ENCODE assay signal across 9 cellular contexts in genomic region chr6:155188707-155189496, GRCh38.
DNase-seq lines count a peak whose midpoint lies in the region; ATAC-seq and TF ChIP-seq lines count a peak whose summit lies in the region.
"Had no signal": no experiment of that assay in that cellular context is flagged by ENCODE, and none has a peak within 500 bp of the region (broad histone marks: within the 10 kb centered on the region; RNA-seq: fewer than 3 reads in every experiment).

No MANE protein-coding gene starts in this region.

- POLR2A ChIA-PET in activated CD4-positive, alpha-beta T cell treated with anti-CD3 and anti-CD28 coated beads, Interleukin-2, amount 10 ng/mL, durations not matched to agents 7 days and 5 days (lab: Charles Lee) = no interaction called here

- H3K4me3 Mint-ChIP-seq in activated CD4-positive, alpha-beta T cell treated with anti-CD3 and anti-CD28 coated beads, Interleukin-2, amount 10 ng/mL, durations not matched to agents 7 days and 5 days = peak overlapping the region; percentile 20
- no peak overlapping the region for H3K4me3 Mint-ChIP-seq in T-helper 17 cell

- no peak for DNase-seq in activated CD4-positive, alpha-beta T cell treated with anti-CD3 and anti-CD28 coated beads, Interleukin-2, amount 10 ng/mL, durations not matched to agents 7 days and 5 days
- DNase-seq in activated CD4-positive, alpha-beta T cell treated with anti-CD3 and anti-CD28 coated beads, Interleukin-2, amount 50 U/mL, for 4 hours = no peak
- no peak for DNase-seq in T-helper 17 cell
- peak; percentile 73 to 87 for DNase-seq in foreskin keratinocyte
- DNase-seq in stomach = no peak
- no peak for DNase-seq in activated CD8-positive, alpha-beta memory T cell treated with anti-CD3 and anti-CD28 coated beads, Interleukin-2, amount 50 U/mL, for 48 hours
- DNase-seq: COR-L47 had no signal

- ATAC-seq in T-helper 17 cell = peak; percentile 44
- peak; percentile 76 for ATAC-seq in foreskin keratinocyte
- no peak for ATAC-seq in GM19397 (IDR thresholded peaks at IDR 0.05; ENCODE audit: unreplicated experiment)
- ATAC-seq in GM19351 (IDR thresholded peaks at IDR 0.05; ENCODE audit: unreplicated experiment) = no peak

- H3K27me3 ChIP-seq in foreskin keratinocyte = no peaks in the 10 kb centered on the region
- no peaks in the 10 kb centered on the region for H3K27me3 ChIP-seq in stomach

- H3K4me3 ChIP-seq in stomach = peak overlapping the region in 1 of 4 donors; percentile 10

- WGBS in stomach, 5 donors = 47 to 59% (median 51%) methylated on average over 9 of the region's 9 CpGs

- no peak overlapping the region for H3K27ac Mint-ChIP-seq in activated CD4-positive, alpha-beta T cell treated with anti-CD3 and anti-CD28 coated beads, Interleukin-2, amount 10 ng/mL, durations not matched to agents 7 days and 5 days
- peak overlapping the region; percentile 24 for H3K27ac Mint-ChIP-seq in T-helper 17 cell

- H3K4me1 ChIP-seq in foreskin keratinocyte = peaks cover 9% of the 10 kb centered on the region
- H3K4me1 ChIP-seq in stomach = peaks cover 5 to 45% (median 23%) of the 10 kb centered on the region in 4 donors

- no peaks in the 10 kb centered on the region for H3K27me3 Mint-ChIP-seq in activated CD4-positive, alpha-beta T cell treated with anti-CD3 and anti-CD28 coated beads, Interleukin-2, amount 10 ng/mL, durations not matched to agents 7 days and 5 days
- peaks cover 16% of the 10 kb centered on the region for H3K27me3 Mint-ChIP-seq in T-helper 17 cell

- H3K27ac ChIP-seq in foreskin keratinocyte = peak overlapping the region; percentile 38
- peak overlapping the region in 3 of 5 donors; percentile 73 to 77 (median 74) for H3K27ac ChIP-seq in stomach

- H3K4me1 Mint-ChIP-seq in activated CD4-positive, alpha-beta T cell treated with anti-CD3 and anti-CD28 coated beads, Interleukin-2, amount 10 ng/mL, durations not matched to agents 7 days and 5 days = peaks cover 35% of the 10 kb centered on the region
- peaks cover 18% of the 10 kb centered on the region for H3K4me1 Mint-ChIP-seq in T-helper 17 cell

- H3K9me3 ChIP-seq in T-helper 17 cell (ENCODE audit: control insufficient read depth, low read length, poor library complexity, severe bottlenecking) = no peaks in the 10 kb centered on the region
- H3K9me3 ChIP-seq in stomach = no peaks in the 10 kb centered on the region

- no peak for TF ChIP-seq POLR2A in stomach (IDR thresholded peaks at IDR 0.05)

- CTCF ChIA-PET in activated CD4-positive, alpha-beta T cell treated with anti-CD3 and anti-CD28 coated beads, Interleukin-2, amount 10 ng/mL, durations not matched to agents 7 days and 5 days (lab: Charles Lee) = interaction anchor here (0.6 to 1.7 kb wide), 7 partner anchors 15 to 1579 kb away, joined by 3 to 7 read pairs (median 4); no protein-coding TSS in a partner anchor

- no peaks in the 10 kb centered on the region for H3K36me3 ChIP-seq in stomach

- intact Hi-C loops in stomach (cut with DNase I; ENCODE audit: low total_unique reads) = no loop called here

- TF ChIP-seq CTCF in foreskin keratinocyte (conservative IDR thresholded peaks at IDR 0.05) (no peak), stomach (IDR thresholded peaks at IDR 0.05) (no peak)

- TF ChIP-seq EP300 in stomach (IDR thresholded peaks at IDR 0.05) = no peak

- no peaks in the 10 kb centered on the region for H3K36me3 Mint-ChIP-seq in activated CD4-positive, alpha-beta T cell treated with anti-CD3 and anti-CD28 coated beads, Interleukin-2, amount 10 ng/mL, durations not matched to agents 7 days and 5 days (ENCODE audit: low read depth)
- H3K36me3 Mint-ChIP-seq in T-helper 17 cell (ENCODE audit: low read depth) = peaks cover 2% of the 10 kb centered on the region

- H3K9me3 Mint-ChIP-seq in activated CD4-positive, alpha-beta T cell treated with anti-CD3 and anti-CD28 coated beads, Interleukin-2, amount 10 ng/mL, durations not matched to agents 7 days and 5 days = no peaks in the 10 kb centered on the region

Comparison
In these comparisons a context has a peak if more than half of its experiments do, and no peak if none do; other contexts are left out.
1. DNase-seq: peak in foreskin keratinocyte (2 of 2); none in activated CD4-positive, alpha-beta T cell treated with anti-CD3 and anti-CD28 coated beads, Interleukin-2, amount 10 ng/mL, durations not matched to agents 7 days and 5 days (single experiment), activated CD4-positive, alpha-beta T cell treated with anti-CD3 and anti-CD28 coated beads, Interleukin-2, amount 50 U/mL, for 4 hours (0 of 2), T-helper 17 cell (0 of 3), stomach (single experiment) and activated CD8-positive, alpha-beta memory T cell treated with anti-CD3 and anti-CD28 coated beads, Interleukin-2, amount 50 U/mL, for 48 hours (single experiment).
2. ATAC-seq: peak in T-helper 17 cell (single experiment) and foreskin keratinocyte (single experiment); none in GM19397 (single experiment) and GM19351 (single experiment).